In the genomic region with DNA sequence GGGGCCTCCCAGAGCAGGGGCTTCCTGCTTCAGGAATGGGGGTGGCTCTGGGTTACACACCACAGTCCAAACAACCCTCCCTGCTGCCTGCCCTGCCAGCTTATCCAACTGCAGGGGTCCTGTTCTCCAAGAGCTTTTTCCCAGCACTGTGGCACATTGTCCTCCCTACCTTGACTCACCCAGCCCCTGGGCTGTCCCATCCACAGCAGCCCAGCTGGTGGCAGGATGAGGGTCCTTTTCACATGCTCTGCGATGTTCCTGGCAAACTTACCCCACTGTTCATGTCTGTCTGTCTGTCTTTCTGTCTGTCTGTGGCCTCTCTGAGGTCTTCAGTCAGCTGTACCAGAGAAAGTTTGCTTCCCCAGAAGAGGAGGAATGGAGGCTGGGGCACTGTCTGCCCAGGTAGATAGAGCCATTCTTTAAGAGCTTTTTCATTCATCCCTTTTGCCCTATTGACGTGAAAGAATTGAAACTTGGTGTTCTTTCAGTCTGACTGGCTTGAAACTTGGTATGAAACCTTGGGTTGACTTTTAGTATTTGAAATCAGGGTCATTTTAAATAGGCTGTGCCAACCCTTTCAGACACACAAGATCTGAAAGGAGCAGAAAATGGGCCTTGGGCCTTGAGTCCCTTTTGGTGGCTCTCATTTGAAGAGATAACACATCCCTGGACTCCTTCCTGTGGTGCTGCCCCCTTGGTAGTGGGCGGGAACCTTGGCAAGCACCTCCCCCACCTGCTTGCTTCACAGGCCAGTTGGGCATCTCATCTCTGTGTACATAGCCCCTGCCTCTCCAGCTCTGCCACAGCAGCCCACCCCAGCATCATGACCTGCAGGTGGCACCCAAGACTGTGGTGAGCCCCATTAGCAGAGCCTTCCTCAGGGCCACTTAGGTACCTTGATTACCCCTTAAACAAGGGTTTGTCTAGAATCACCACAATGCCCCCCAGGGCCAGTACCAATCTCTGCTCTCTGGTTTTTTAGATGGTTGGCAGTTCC, we compare ENCODE assay signal across 8 cellular contexts.
DNase-seq lines count a peak whose midpoint lies in the region; ATAC-seq and TF ChIP-seq lines count a peak whose summit lies in the region.

No MANE protein-coding gene starts in this region.

- DNase-seq in A673 (ENCODE audit: low spot score) (peak; percentile 9), tibial artery (no peak), NCI-H446 treated with DMSO at 0.1 percent for 48 hours (lab: John Stamatoyannopoulos, UW) (no peak), NCI-H187 treated with DMSO at 0.1 percent for 48 hours (lab: John Stamatoyannopoulos, UW) (no peak), A172 (ENCODE audit: low spot score) (no peak)
- DNase-seq in activated T-helper 1 cell treated with anti-CD3 and anti-CD28 coated beads, Interleukin-12 subunit alpha, Interleukin-12 subunit beta, Interleukin-2, Interleukin-4 antibody, amounts not matched to agents 30 ng/mL and 10 ng/mL and 1 ng/mL, durations not matched to agents 14 hours and 24 hours and 36 hours (ENCODE audit: low spot score), result peak; percentile 5

- no peaks in the 10 kb centered on the region for H3K27me3 Mint-ChIP-seq in activated T-helper 1 cell treated with anti-CD3 and anti-CD28 coated beads, Interleukin-12 subunit alpha, Interleukin-12 subunit beta, Interleukin-2, Interleukin-4 antibody, amounts not matched to agents 30 ng/mL and 10 ng/mL and 1 ng/mL, durations not matched to agents 14 hours and 24 hours and 36 hours (ENCODE audit: insufficient read depth)

- peak overlapping the region; percentile 78 for H3K27ac Mint-ChIP-seq in activated T-helper 1 cell treated with anti-CD3 and anti-CD28 coated beads, Interleukin-12 subunit alpha, Interleukin-12 subunit beta, Interleukin-2, Interleukin-4 antibody, amounts not matched to agents 30 ng/mL and 10 ng/mL and 1 ng/mL, durations not matched to agents 14 hours and 24 hours and 36 hours

- H3K27me3 ChIP-seq in A673 (replicated peaks; ENCODE audit: insufficient read depth, low read depth, low read length, poor library complexity) (no peaks in the 10 kb centered on the region), layer of hippocampus (ENCODE audit: control insufficient read depth, insufficient read depth, low read length) (no peaks in the 10 kb centered on the region), tibial artery (no peaks in the 10 kb centered on the region)

- H3K4me3 Mint-ChIP-seq in activated T-helper 1 cell treated with anti-CD3 and anti-CD28 coated beads, Interleukin-12 subunit alpha, Interleukin-12 subunit beta, Interleukin-2, Interleukin-4 antibody, amounts not matched to agents 30 ng/mL and 10 ng/mL and 1 ng/mL, durations not matched to agents 14 hours and 24 hours and 36 hours, result peak overlapping the region; percentile 34

- H3K4me3 ChIP-seq in A673 (ENCODE audit: low read depth, low read length, poor library complexity, severe bottlenecking) (no peak overlapping the region), tibial artery (no peak overlapping the region)

- no peaks in the 10 kb centered on the region for H3K4me1 ChIP-seq in A673 (ENCODE audit: insufficient read depth, low read length, poor library complexity, severe bottlenecking)
- H3K4me1 ChIP-seq in tibial artery, result peaks cover 0 to 52% (median 35%) of the 10 kb centered on the region in 4 donors

- peaks cover 35% of the 10 kb centered on the region for H3K36me3 Mint-ChIP-seq in activated T-helper 1 cell treated with anti-CD3 and anti-CD28 coated beads, Interleukin-12 subunit alpha, Interleukin-12 subunit beta, Interleukin-2, Interleukin-4 antibody, amounts not matched to agents 30 ng/mL and 10 ng/mL and 1 ng/mL, durations not matched to agents 14 hours and 24 hours and 36 hours (ENCODE audit: low read depth)

- no peaks in the 10 kb centered on the region for H3K9me3 ChIP-seq in A673 (ENCODE audit: low read depth, low read length, poor library complexity, severe bottlenecking)
- H3K9me3 ChIP-seq in tibial artery, result no peaks in the 10 kb centered on the region

- H3K9me3 Mint-ChIP-seq in activated T-helper 1 cell treated with anti-CD3 and anti-CD28 coated beads, Interleukin-12 subunit alpha, Interleukin-12 subunit beta, Interleukin-2, Interleukin-4 antibody, amounts not matched to agents 30 ng/mL and 10 ng/mL and 1 ng/mL, durations not matched to agents 14 hours and 24 hours and 36 hours, result peaks cover 3% of the 10 kb centered on the region

- CTCF ChIA-PET in A673 (lab: Charles Lee), result interaction anchor here (0.6 kb wide), 1 partner anchor 49 kb away, joined by 7 read pairs; no protein-coding TSS in a partner anchor

- ATAC-seq in HG03108 (IDR thresholded peaks at IDR 0.05; ENCODE audit: unreplicated experiment), result peak; percentile 40

- intact Hi-C loops in A673 (cut with micrococcal nuclease; ENCODE audit: unreplicated experiment) (loop anchor here (2.0 kb wide), 1 partner anchor 68 kb away; no protein-coding TSS in a partner anchor), tibial artery (cut with DNase I; ENCODE audit: low total_unique reads) (loop anchor here (5.0 kb wide), 1 partner anchor 66 kb away; no protein-coding TSS in a partner anchor)
- intact Hi-C loops in activated T-helper 1 cell treated with anti-CD3 and anti-CD28 coated beads, Interleukin-12 subunit alpha, Interleukin-12 subunit beta, Interleukin-2, Interleukin-4 antibody, amounts not matched to agents 30 ng/mL and 10 ng/mL and 1 ng/mL, durations not matched to agents 14 hours and 24 hours and 36 hours (cut with micrococcal nuclease), result loop anchor here (2.0 to 5.0 kb wide), 3 partner anchors 50 to 94 kb away; a partner anchor contains a TSS

- H3K36me3 ChIP-seq in A673 (ENCODE audit: insufficient read depth, low read length, poor library complexity, severe bottlenecking), result peaks cover 5% of the 10 kb centered on the region
- H3K36me3 ChIP-seq in tibial artery, result peaks cover 0 to 20% (median 15%) of the 10 kb centered on the region in 3 donors

- POLR2A ChIA-PET in A673 (lab: Charles Lee; ENCODE audit: low non-redundant PET), result no interaction called here

- H3K4me1 Mint-ChIP-seq in activated T-helper 1 cell treated with anti-CD3 and anti-CD28 coated beads, Interleukin-12 subunit alpha, Interleukin-12 subunit beta, Interleukin-2, Interleukin-4 antibody, amounts not matched to agents 30 ng/mL and 10 ng/mL and 1 ng/mL, durations not matched to agents 14 hours and 24 hours and 36 hours (ENCODE audit: low read depth), result peaks cover 42% of the 10 kb centered on the region

- H3K27ac ChIP-seq in A673 (ENCODE audit: low read depth, low read length, poor library complexity, severe bottlenecking), result no peak overlapping the region
- H3K27ac ChIP-seq in layer of hippocampus (ENCODE audit: low read depth, low read length), result peak overlapping the region; percentile 50
- H3K27ac ChIP-seq in tibial artery, result peak overlapping the region; percentile 79 to 85

- BruUV-seq in A673 (replicated peaks; lab: Mats Ljungman, UMichigan), result no TSS peak

- TF ChIP-seq CTCF in A673 (conservative IDR thresholded peaks at IDR 0.05; ENCODE audit: low read depth, low read length) (peak; percentile 31; the same call in 1 of the 2 replicates), tibial artery (IDR thresholded peaks at IDR 0.05) (peak; percentile 17 to 28)

Comparison
In these comparisons a context has a peak if more than half of its experiments do, and no peak if none do; other contexts are left out.
1. DNase-seq: peak in A673 (single experiment) and activated T-helper 1 cell treated with anti-CD3 and anti-CD28 coated beads, Interleukin-12 subunit alpha, Interleukin-12 subunit beta, Interleukin-2, Interleukin-4 antibody, amounts not matched to agents 30 ng/mL and 10 ng/mL and 1 ng/mL, durations not matched to agents 14 hours and 24 hours and 36 hours (single experiment); none in tibial artery (0 of 2), NCI-H446 treated with DMSO at 0.1 percent for 48 hours (single experiment), NCI-H187 treated with DMSO at 0.1 percent for 48 hours (single experiment) and A172 (single experiment).